ENCODE assay signal across 14 cellular contexts in the genomic region with DNA sequence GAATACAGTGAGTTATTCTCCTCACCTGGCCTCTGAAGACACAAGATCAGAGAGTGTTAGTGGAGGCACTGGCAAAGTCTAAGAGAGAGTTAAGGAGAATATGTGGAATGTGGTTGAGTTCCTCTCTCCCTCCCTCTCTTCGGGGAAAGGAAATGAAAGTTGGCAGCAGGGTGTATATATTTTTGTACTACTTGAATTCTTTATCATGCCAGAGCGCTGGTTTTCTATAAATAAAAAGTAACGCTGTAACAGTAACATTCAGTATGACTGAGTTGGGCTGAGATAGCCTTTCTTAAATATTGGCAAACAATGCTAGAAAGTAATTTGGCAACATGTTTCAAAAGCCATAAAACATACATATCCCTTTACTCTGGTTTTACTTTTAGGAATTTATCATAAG.
DNase-seq lines count a peak whose midpoint lies in the region; ATAC-seq and TF ChIP-seq lines count a peak whose summit lies in the region.
"Had no signal": no experiment of that assay in that cellular context is flagged by ENCODE, and none has a peak within 500 bp of the region (broad histone marks: within the 10 kb centered on the region; RNA-seq: fewer than 3 reads in every experiment).

No MANE protein-coding gene starts in this region.

- H3K4me3 ChIP-seq in OCI-LY3 (ENCODE audit: low read length): no peak overlapping the region
- H3K4me3 ChIP-seq in foreskin fibroblast (ENCODE audit: low read depth in 1 of 2, low read length in 2 of 2): peak overlapping the region in 1 of 2 donors; percentile 27
- no peak overlapping the region for H3K4me3 ChIP-seq in BE2C (ENCODE audit: low read depth, low read length)

- H3K27ac ChIP-seq in OCI-LY3 (ENCODE audit: low read length): no peak overlapping the region
- H3K27ac ChIP-seq: VCaP had no signal

- H3K4me2 ChIP-seq in OCI-LY3 (ENCODE audit: low read length): no peak overlapping the region

- no peak for ATAC-seq in HG03442 (IDR thresholded peaks at IDR 0.05; ENCODE audit: unreplicated experiment)
- ATAC-seq: activated CD8-positive, alpha-beta memory T cell treated with anti-CD3 and anti-CD28 coated beads, Interleukin-2, amount 10 ng/mL, durations not matched to agents 7 days and 5 days; activated naive CD4-positive, alpha-beta T cell treated with anti-CD3 and anti-CD28 coated beads, Interleukin-2, amount 50 U/mL, for 72 hours; SK-N-SH treated with all-trans-retinoic acid at 6 μM for 48 hours had no signal

- peak; percentile 60 for DNase-seq in AG20443 (ENCODE audit: low spot score)
- DNase-seq in foreskin fibroblast: peak; percentile 33 to 64
- peak; percentile 79 for DNase-seq in pons (ENCODE audit: low spot score)
- no peak for DNase-seq in BE2C
- no peak for DNase-seq in SK-N-DZ (ENCODE audit: low spot score)
- no peak for DNase-seq in GM19240 (ENCODE audit: insufficient read length, low spot score)
- DNase-seq: activated CD8-positive, alpha-beta memory T cell treated with anti-CD3 and anti-CD28 coated beads, Interleukin-2, amount 10 ng/mL, durations not matched to agents 7 days and 5 days; cortex of kidney; stimulated activated CD4-positive, alpha-beta T cell treated with anti-CD3 and anti-CD28 coated beads, Interleukin-2, amount 100 ng/mL, for 24 hours had no signal

- no peaks in the 10 kb centered on the region for H4K20me1 ChIP-seq in OCI-LY3 (ENCODE audit: insufficient read depth, low read length)

- no peaks in the 10 kb centered on the region for H3K36me3 ChIP-seq in OCI-LY3 (replicated peaks; ENCODE audit: low read depth, low read length)
- no peaks in the 10 kb centered on the region for H3K36me3 ChIP-seq in BE2C

- H3K9ac ChIP-seq in OCI-LY3 (ENCODE audit: low read length): no peak overlapping the region

- H3K4me1 ChIP-seq in OCI-LY3 (ENCODE audit: low read length) (peaks cover 3% of the 10 kb centered on the region; the same call in 1 of the 2 replicates), BE2C (no peaks in the 10 kb centered on the region)

- H3K9me3 ChIP-seq in OCI-LY3 (ENCODE audit: insufficient read depth, low read length) (no peaks in the 10 kb centered on the region), BE2C (no peaks in the 10 kb centered on the region)

- H3K79me2 ChIP-seq in OCI-LY3 (ENCODE audit: low read length): no peaks in the 10 kb centered on the region

- H3K27me3 ChIP-seq in OCI-LY3 (ENCODE audit: low read depth, low read length) (0 out of 2 replicates have a peak, but pooled peaks cover 4% of the 10 kb centered on the region), BE2C (no peaks in the 10 kb centered on the region)

- 0 out of 2 replicates have a peak overlapping the region, but pooled peaks have one; percentile 11 for H2AFZ ChIP-seq in OCI-LY3 (ENCODE audit: low read depth, low read length)

- TF ChIP-seq CTCF in OCI-LY3 (IDR thresholded peaks at IDR 0.05; ENCODE audit: low read depth, low read length): no peak
- no peak for TF ChIP-seq CTCF in foreskin fibroblast (IDR thresholded peaks at IDR 0.05; ENCODE audit: low read depth, low read length)
- no peak for TF ChIP-seq CTCF in BE2C (IDR thresholded peaks at IDR 0.05; ENCODE audit: low read depth, low read length)

Comparison
In these comparisons a context has a peak if more than half of its experiments do, and no peak if none do; other contexts are left out.
1. DNase-seq: peak in AG20443 (single experiment), foreskin fibroblast (2 of 2) and pons (single experiment); none in BE2C (single experiment), SK-N-DZ (single experiment) and GM19240 (single experiment).